Comparison of ENCODE assay signal across 16 cellular contexts in the genomic region with DNA sequence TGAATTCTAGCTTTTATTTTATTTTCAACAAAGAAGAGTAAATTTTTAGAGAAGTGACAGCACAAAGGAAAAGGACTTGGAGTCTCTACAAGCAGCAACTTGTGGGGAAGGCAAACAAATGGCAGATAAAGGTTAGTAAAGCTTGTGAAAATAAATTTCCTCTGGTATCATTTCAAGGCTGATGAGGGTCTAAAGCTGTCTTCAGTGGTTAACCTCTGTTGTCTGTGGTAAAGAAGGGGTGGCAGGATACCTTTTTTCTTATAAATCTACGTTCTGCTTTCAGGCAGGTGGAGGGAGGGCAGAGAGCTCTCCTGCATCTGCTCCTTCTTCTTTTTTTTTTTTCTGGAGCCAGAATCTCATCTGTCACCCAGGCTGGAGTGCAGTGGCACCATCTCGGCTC. TPM values are rescaled to one million over a fixed set of nuclear protein-coding genes. Genes with fewer than 3 reads are reported as not detected.
DNase-seq lines count a peak whose midpoint lies in the region; ATAC-seq and TF ChIP-seq lines count a peak whose summit lies in the region.
"Had no signal": no experiment of that assay in that cellular context is flagged by ENCODE, and none has a peak within 500 bp of the region (broad histone marks: within the 10 kb centered on the region; RNA-seq: fewer than 3 reads in every experiment).

No MANE protein-coding gene starts in this region.

- no peaks in the 10 kb centered on the region for H3K27me3 Mint-ChIP-seq in activated T-cell treated with anti-CD3 and anti-CD28 coated beads, Interleukin-2, amount 50 U/mL, for 72 hours (ENCODE audit: low read depth)
- H3K27me3 Mint-ChIP-seq: B cell; CD4-positive, CD25-positive, alpha-beta regulatory T cell had no signal

- peaks cover 0 to 2% of the 10 kb centered on the region in 2 donors for H3K36me3 Mint-ChIP-seq in activated T-cell treated with anti-CD3 and anti-CD28 coated beads, Interleukin-2, amount 50 U/mL, for 72 hours (ENCODE audit: insufficient read depth in 2 of 2)

- peak overlapping the region; percentile 10 for H3K27ac Mint-ChIP-seq in activated T-cell treated with anti-CD3 and anti-CD28 coated beads, Interleukin-2, amount 50 U/mL, for 72 hours
- H3K27ac Mint-ChIP-seq: B cell had no signal

- H3K4me1 Mint-ChIP-seq in activated T-cell treated with anti-CD3 and anti-CD28 coated beads, Interleukin-2, amount 50 U/mL, for 72 hours (ENCODE audit: low read depth) = no peaks in the 10 kb centered on the region
- H3K4me1 Mint-ChIP-seq: B cell; CD4-positive, CD25-positive, alpha-beta regulatory T cell had no signal

- no peak overlapping the region for H3K4me3 Mint-ChIP-seq in activated T-cell treated with anti-CD3 and anti-CD28 coated beads, Interleukin-2, amount 50 U/mL, for 72 hours
- H3K4me3 Mint-ChIP-seq: B cell; CD4-positive, CD25-positive, alpha-beta regulatory T cell had no signal

- no peaks in the 10 kb centered on the region for H3K9me3 Mint-ChIP-seq in activated T-cell treated with anti-CD3 and anti-CD28 coated beads, Interleukin-2, amount 50 U/mL, for 72 hours

- no peak for TF ChIP-seq CTCF in VCaP (conservative IDR thresholded peaks at IDR 0.05)

- H3K27ac ChIP-seq in VCaP = peak overlapping the region; percentile 40; the same call in 1 of the 2 replicates
- H3K27ac ChIP-seq: BLaER1 treated with 17β-estradiol and CSF1 and Interleukin-3, amounts not matched to agents 10 nM and 100 nM; KMS-11 had no signal

- ATAC-seq in activated T-cell treated with anti-CD3 and anti-CD28 coated beads, Interleukin-2, amount 50 U/mL, for 72 hours (replicated peaks in 1 of 2) = no peak

- no peak for DNase-seq in activated T-cell treated with anti-CD3 and anti-CD28 coated beads, Interleukin-2, amount 50 U/mL, for 72 hours
- DNase-seq in activated T-cell treated with anti-CD3 and anti-CD28 coated beads, Interleukin-2, amount 50 U/mL, for 1 hour = no peak
- peak; percentile 25 for DNase-seq in NCI-H2171 (lab: John Stamatoyannopoulos, UW)
- no peak for DNase-seq in AG20443 (ENCODE audit: low spot score)
- no peak for DNase-seq in midbrain (lab: John Stamatoyannopoulos, UW)
- no peak for DNase-seq in COLO829 (ENCODE audit: low spot score)
- DNase-seq in NCI-H2081 (lab: John Stamatoyannopoulos, UW) = no peak
- DNase-seq: 8988T; CD4-positive, CD25-positive, alpha-beta regulatory T cell; DMS153; GOT3; H7 had no signal

RNA-seq across cellular contexts. Expression of gene NMD3, which starts 50.5 kb away (rescaled TPM):
- total RNA-seq in activated T-cell treated with anti-CD3 and anti-CD28 coated beads, Interleukin-2, amount 50 U/mL, for 72 hours = 10 to 100 TPM; 54.5 to 55.7 TPM
